Comparison of ENCODE assay signal across 9 cellular contexts in genomic region chr1:109931189-109931672, GRCh38. TPM values are rescaled to one million over a fixed set of nuclear protein-coding genes. Genes with fewer than 3 reads are reported as not detected.
DNase-seq lines count a peak whose midpoint lies in the region; ATAC-seq and TF ChIP-seq lines count a peak whose summit lies in the region.
"Had no signal": no experiment of that assay in that cellular context is flagged by ENCODE, and none has a peak within 500 bp of the region (broad histone marks: within the 10 kb centered on the region; RNA-seq: fewer than 3 reads in every experiment).

No MANE protein-coding gene starts in this region.

- H2AFZ ChIP-seq in Karpas-422 (ENCODE audit: low read length): no peak overlapping the region

- DNase-seq in HFFc6 (peak; percentile 77), left cardiac atrium (peak; percentile 93), renal cortical epithelial cell (ENCODE audit: low read depth) (peak; percentile 92), NCI-H2029 treated with DMSO at 0.1 percent for 48 hours (lab: John Stamatoyannopoulos, UW) (no peak), Karpas-422 (no peak), GF-D8 (lab: John Stamatoyannopoulos, UW) (no peak)
- no peak for DNase-seq in activated T-helper 1 cell treated with anti-CD3 and anti-CD28 coated beads, Interleukin-12 subunit alpha, Interleukin-12 subunit beta, Interleukin-2, Interleukin-4 antibody, amounts not matched to agents 30 ng/mL and 10 ng/mL and 1 ng/mL, durations not matched to agents 14 hours and 24 hours and 36 hours (ENCODE audit: low spot score)
- DNase-seq in activated naive CD4-positive, alpha-beta T cell (lab: John Stamatoyannopoulos, UW): no peak

- H3K9me3 ChIP-seq in Karpas-422 (ENCODE audit: low read length): no peaks in the 10 kb centered on the region

- peak overlapping the region; percentile 42; the same call in 1 of the 2 replicates for H3K27ac Mint-ChIP-seq in HFFc6
- H3K27ac Mint-ChIP-seq in activated T-helper 1 cell treated with anti-CD3 and anti-CD28 coated beads, Interleukin-12 subunit alpha, Interleukin-12 subunit beta, Interleukin-2, Interleukin-4 antibody, amounts not matched to agents 30 ng/mL and 10 ng/mL and 1 ng/mL, durations not matched to agents 14 hours and 24 hours and 36 hours: peak overlapping the region; percentile 72
- H3K27ac Mint-ChIP-seq: dendritic cell treated with granulocyte-macrophage colony-stimulating factor and Interleukin-4, amounts not matched to agents 40 ng/mL and 50 ng/mL, for 4 days had no signal

- peaks cover 22% of the 10 kb centered on the region for H3K36me3 Mint-ChIP-seq in HFFc6 (ENCODE audit: low read depth)
- H3K36me3 Mint-ChIP-seq in activated T-helper 1 cell treated with anti-CD3 and anti-CD28 coated beads, Interleukin-12 subunit alpha, Interleukin-12 subunit beta, Interleukin-2, Interleukin-4 antibody, amounts not matched to agents 30 ng/mL and 10 ng/mL and 1 ng/mL, durations not matched to agents 14 hours and 24 hours and 36 hours (ENCODE audit: low read depth): peaks cover 27% of the 10 kb centered on the region

- H3K4me3 Mint-ChIP-seq in HFFc6: no peak overlapping the region; the same call in 1 of the 2 replicates
- H3K4me3 Mint-ChIP-seq in activated T-helper 1 cell treated with anti-CD3 and anti-CD28 coated beads, Interleukin-12 subunit alpha, Interleukin-12 subunit beta, Interleukin-2, Interleukin-4 antibody, amounts not matched to agents 30 ng/mL and 10 ng/mL and 1 ng/mL, durations not matched to agents 14 hours and 24 hours and 36 hours: no peak overlapping the region
- H3K4me3 Mint-ChIP-seq: dendritic cell treated with granulocyte-macrophage colony-stimulating factor and Interleukin-4, amounts not matched to agents 40 ng/mL and 50 ng/mL, for 4 days had no signal

- H3K27ac ChIP-seq in Karpas-422 (ENCODE audit: low read length): no peak overlapping the region

- peaks cover 7% of the 10 kb centered on the region for H3K9me3 Mint-ChIP-seq in HFFc6
- H3K9me3 Mint-ChIP-seq in activated T-helper 1 cell treated with anti-CD3 and anti-CD28 coated beads, Interleukin-12 subunit alpha, Interleukin-12 subunit beta, Interleukin-2, Interleukin-4 antibody, amounts not matched to agents 30 ng/mL and 10 ng/mL and 1 ng/mL, durations not matched to agents 14 hours and 24 hours and 36 hours: peaks cover 8% of the 10 kb centered on the region

- peak; percentile 73 to 88 for ATAC-seq in left cardiac atrium

- H3K36me3 ChIP-seq in Karpas-422 (ENCODE audit: insufficient read depth, low read length): no peaks in the 10 kb centered on the region

- no peak overlapping the region for H3K4me2 ChIP-seq in Karpas-422 (ENCODE audit: low read depth, low read length, poor library complexity, severe bottlenecking)

- no peaks in the 10 kb centered on the region for H3K27me3 ChIP-seq in Karpas-422 (ENCODE audit: low read length)

- H3K9me2 ChIP-seq in Karpas-422 (replicated peaks; ENCODE audit: insufficient read depth, low read length): no peaks in the 10 kb centered on the region

- H3K4me1 Mint-ChIP-seq in HFFc6 (ENCODE audit: low read depth): peaks cover 67% of the 10 kb centered on the region
- H3K4me1 Mint-ChIP-seq in activated T-helper 1 cell treated with anti-CD3 and anti-CD28 coated beads, Interleukin-12 subunit alpha, Interleukin-12 subunit beta, Interleukin-2, Interleukin-4 antibody, amounts not matched to agents 30 ng/mL and 10 ng/mL and 1 ng/mL, durations not matched to agents 14 hours and 24 hours and 36 hours (ENCODE audit: low read depth): peaks cover 5% of the 10 kb centered on the region

- no peak for TF ChIP-seq CTCF in HFFc6 (IDR thresholded peaks at IDR 0.05)

- intact Hi-C loops in activated T-helper 1 cell treated with anti-CD3 and anti-CD28 coated beads, Interleukin-12 subunit alpha, Interleukin-12 subunit beta, Interleukin-2, Interleukin-4 antibody, amounts not matched to agents 30 ng/mL and 10 ng/mL and 1 ng/mL, durations not matched to agents 14 hours and 24 hours and 36 hours (cut with micrococcal nuclease): no loop called here
- intact Hi-C loops in left cardiac atrium (cut with DNase I): no loop called here

- no peaks in the 10 kb centered on the region for H4K20me1 ChIP-seq in Karpas-422 (ENCODE audit: insufficient read depth, low read depth, low read length)

- no peaks in the 10 kb centered on the region for H3K79me2 ChIP-seq in Karpas-422 (ENCODE audit: low read length)

- no peak overlapping the region for H3K4me3 ChIP-seq in Karpas-422 (ENCODE audit: low read length)

- no peak overlapping the region for H3K9ac ChIP-seq in Karpas-422 (ENCODE audit: low read length)

- no peaks in the 10 kb centered on the region for H3K4me1 ChIP-seq in Karpas-422 (ENCODE audit: low read length)

- H3K27me3 Mint-ChIP-seq in HFFc6 (ENCODE audit: insufficient read depth): no peaks in the 10 kb centered on the region; the same call in 1 of the 2 replicates
- H3K27me3 Mint-ChIP-seq in activated T-helper 1 cell treated with anti-CD3 and anti-CD28 coated beads, Interleukin-12 subunit alpha, Interleukin-12 subunit beta, Interleukin-2, Interleukin-4 antibody, amounts not matched to agents 30 ng/mL and 10 ng/mL and 1 ng/mL, durations not matched to agents 14 hours and 24 hours and 36 hours (ENCODE audit: insufficient read depth): peaks cover 1% of the 10 kb centered on the region

RNA-seq across cellular contexts. Expression of gene CSF1, which starts 20.6 kb away (rescaled TPM):
- 10 to 100 TPM; 28.7 to 79.3 (median 72.4) TPM for total RNA-seq in HFFc6 (2021; fragmentation: NEBNext Ultra II Directional; extraction: Animal tissue kit (Norgen Biotek cat#: 25700))
- 269 and 275 TPM in 2 replicates for total RNA-seq in activated T-helper 1 cell treated with anti-CD3 and anti-CD28 coated beads, Interleukin-12 subunit alpha, Interleukin-12 subunit beta, Interleukin-2, Interleukin-4 antibody, amounts not matched to agents 30 ng/mL and 10 ng/mL and 1 ng/mL, durations not matched to agents 14 hours and 24 hours and 36 hours
- total RNA-seq in left cardiac atrium (10 to 100 TPM; 30.8 to 44.1 TPM), renal cortical epithelial cell (39.2 and 51.3 TPM in 2 replicates)
- total RNA-seq in Karpas-422 (2014; rRNA removed; shearing (Covaris generic); ENCODE audit: low replicate concordance): 0.07 and 0.29 TPM in 2 replicates

RNA-seq across cellular contexts. Expression of gene AHCYL1, which starts 53.3 kb away (rescaled TPM):
- total RNA-seq in HFFc6 (2021; fragmentation: NEBNext Ultra II Directional; extraction: Animal tissue kit (Norgen Biotek cat#: 25700)): 10 to 100 TPM; 73.4 to 87.1 (median 74.7) TPM
- total RNA-seq in activated T-helper 1 cell treated with anti-CD3 and anti-CD28 coated beads, Interleukin-12 subunit alpha, Interleukin-12 subunit beta, Interleukin-2, Interleukin-4 antibody, amounts not matched to agents 30 ng/mL and 10 ng/mL and 1 ng/mL, durations not matched to agents 14 hours and 24 hours and 36 hours: 63.8 and 64.1 TPM in 2 replicates
- 10 to 100 TPM; 42.9 to 55.7 TPM for total RNA-seq in left cardiac atrium
- 47.9 and 120 TPM in 2 replicates for total RNA-seq in renal cortical epithelial cell
- total RNA-seq in Karpas-422 (2014; rRNA removed; shearing (Covaris generic); ENCODE audit: low replicate concordance): 29.5 and 34.0 TPM in 2 replicates

Comparison
In these comparisons a context has a peak if more than half of its experiments do, and no peak if none do; other contexts are left out.
1. DNase-seq: peak in HFFc6 (single experiment), left cardiac atrium (single experiment) and renal cortical epithelial cell (single experiment); none in activated T-helper 1 cell treated with anti-CD3 and anti-CD28 coated beads, Interleukin-12 subunit alpha, Interleukin-12 subunit beta, Interleukin-2, Interleukin-4 antibody, amounts not matched to agents 30 ng/mL and 10 ng/mL and 1 ng/mL, durations not matched to agents 14 hours and 24 hours and 36 hours (single experiment), NCI-H2029 treated with DMSO at 0.1 percent for 48 hours (single experiment), Karpas-422 (single experiment), activated naive CD4-positive, alpha-beta T cell (0 of 4) and GF-D8 (single experiment).
2. RNA of gene CSF1, which starts 20.6 kb away (total RNA-seq): 269 to 275 TPM in activated T-helper 1 cell treated with anti-CD3 and anti-CD28 coated beads, Interleukin-12 subunit alpha, Interleukin-12 subunit beta, Interleukin-2, Interleukin-4 antibody, amounts not matched to agents 30 ng/mL and 10 ng/mL and 1 ng/mL, durations not matched to agents 14 hours and 24 hours and 36 hours, 28.7 to 79.3 TPM in HFFc6, 39.2 to 51.3 TPM in renal cortical epithelial cell and 30.8 to 44.1 TPM in left cardiac atrium; 0.07 to 0.29 TPM in Karpas-422; every median in the first group is over 10 times any median in the second.